In genomic region chr5:176878463-176878862, GRCh38 we compare ENCODE assay signal across 26 cellular contexts. TPM values are rescaled to one million over a fixed set of nuclear protein-coding genes. Genes with fewer than 3 reads are reported as not detected.
DNase-seq lines count a peak whose midpoint lies in the region; ATAC-seq, FAIRE-seq and TF ChIP-seq lines count a peak whose summit lies in the region.
"Had no signal": no experiment of that assay in that cellular context is flagged by ENCODE, and none has a peak within 500 bp of the region (broad histone marks: within the 10 kb centered on the region; RNA-seq: fewer than 3 reads in every experiment).

No MANE protein-coding gene starts in this region.

- TF ChIP-seq CTCF in H1 (IDR thresholded peaks at IDR 0.05; ENCODE audit: control extremely low read depth in 1 of 3, insufficient read depth in 1 of 3, low read depth in 1 of 3, low read length in 3 of 3): no peak
- TF ChIP-seq CTCF in neutrophil (IDR thresholded peaks at IDR 0.05): no peak
- no peak for TF ChIP-seq CTCF in lower lobe of right lung (IDR thresholded peaks at IDR 0.05)

- H4K91ac ChIP-seq in H1 (replicated peaks; ENCODE audit: insufficient read length, low read length): no peak overlapping the region

- WGBS in H1 (ENCODE audit: extremely low coverage in 1 of 2, insufficient coverage in 1 of 2, insufficient read length in 1 of 2, insufficient replicate concordance in 2 of 2, low coverage in 1 of 2, low lambda C conversion rate in 2 of 2, missing lambda C conversion rate in 1 of 2), 2 experiments: 97% methylated on average over 8 of the region's 12 CpGs; no CpG with 5 or more reads in 1 of the 2 experiments

- H3K4ac ChIP-seq in H1 (replicated peaks; ENCODE audit: insufficient read length, low read depth, low read length): no peak overlapping the region

- no peaks in the 10 kb centered on the region for H3K79me2 ChIP-seq in H1 (ENCODE audit: control insufficient read depth in 1 of 2, insufficient read depth in 2 of 2, low read length in 2 of 2)

- H2AFZ ChIP-seq in H1 (ENCODE audit: low read length): no peak overlapping the region
- H2AFZ ChIP-seq: GM23338 had no signal

- H3K18ac ChIP-seq in H1 (ENCODE audit: extremely low read depth, low read length): no peak overlapping the region

- no peak for TF ChIP-seq EP300 in H1 (IDR thresholded peaks at IDR 0.05; ENCODE audit: borderline replicate concordance in 1 of 2, low read depth in 2 of 2, low read length in 2 of 2)

- H2BK5ac ChIP-seq in H1 (ENCODE audit: low read depth, low read length): no peak overlapping the region

- ATAC-seq in Right ventricle myocardium inferior (no peak), Right ventricle myocardium superior (ENCODE audit: poor library complexity) (no peak), HG02973 (IDR thresholded peaks at IDR 0.05; ENCODE audit: unreplicated experiment) (no peak), lower lobe of right lung (no peak)
- ATAC-seq: GM12878, GM23338, HCT116 had no signal

- no peaks in the 10 kb centered on the region for H3K36me3 ChIP-seq in H1 (ENCODE audit: control insufficient read depth in 2 of 4, insufficient read depth in 4 of 4, low read length in 3 of 4)
- H3K36me3 ChIP-seq in neutrophil: peaks cover 47% of the 10 kb centered on the region
- H3K36me3 ChIP-seq in lower lobe of right lung: no peaks in the 10 kb centered on the region

- POLR2A ChIA-PET in H1 (lab: Charles Lee; ENCODE audit: partially characterized antibody): interaction anchor here (1.0 to 1.3 kb wide), 2 partner anchors 13 to 65 kb away, joined by 3 to 4 read pairs; no protein-coding TSS in a partner anchor

- no peak overlapping the region for H3K4me3 ChIP-seq in H1 (ENCODE audit: extremely low read depth in 1 of 4, insufficient read depth in 2 of 4, low read depth in 3 of 4, low read length in 4 of 4)
- no peak overlapping the region for H3K4me3 ChIP-seq in neutrophil (ENCODE audit: low read depth in 1 of 2, low read length in 1 of 2)
- H3K4me3 ChIP-seq in lower lobe of right lung: no peak overlapping the region
- H3K4me3 ChIP-seq: BLaER1 treated with 17β-estradiol and CSF1 and Interleukin-3, amounts not matched to agents 10 nM and 100 nM; GM12878; GM23338 had no signal

- FAIRE-seq in H1 (lab: Jason Lieb, UNC): no peak
- FAIRE-seq: A204.1, D721Med, GM12878, GM19239, H54 had no signal

- no peaks in the 10 kb centered on the region for H3K27me3 ChIP-seq in H1 (replicated peaks in 1 of 4; ENCODE audit: control insufficient read depth in 3 of 4, extremely low read depth in 1 of 4, insufficient read depth in 3 of 4, low read length in 3 of 4)
- H3K27me3 ChIP-seq in neutrophil: no peaks in the 10 kb centered on the region
- peaks cover 48% of the 10 kb centered on the region for H3K27me3 ChIP-seq in lower lobe of right lung (ENCODE audit: low read depth)
- H3K27me3 ChIP-seq: BE2C had no signal

- CTCF ChIA-PET in H1 (lab: Charles Lee; ENCODE audit: partially characterized antibody): interaction anchor here (1.0 to 7.2 kb wide), 13 partner anchors 8 to 385 kb away, joined by 3 to 39 read pairs (median 5); partner anchors contain the start of gene HK3

- no peak overlapping the region for H2BK15ac ChIP-seq in H1 (ENCODE audit: low read length)

- H3K56ac ChIP-seq in H1 (replicated peaks; ENCODE audit: insufficient read length, low read depth, low read length): no peak overlapping the region

- H3K4me1 ChIP-seq in H1 (replicated peaks in 1 of 4; ENCODE audit: control insufficient read depth in 3 of 4, insufficient read depth in 4 of 4, low read length in 3 of 4): peaks cover 0 to 4% (median 1%) of the 10 kb centered on the region in 4 experiments; a peak in 3 of 7 replicates
- H3K4me1 ChIP-seq in neutrophil (ENCODE audit: control insufficient read depth in 1 of 2, insufficient read depth in 1 of 2, low read depth in 1 of 2, low read length in 1 of 2): peaks cover 0 to 13% of the 10 kb centered on the region in 2 experiments
- H3K4me1 ChIP-seq in lower lobe of right lung: no peaks in the 10 kb centered on the region

- no peak overlapping the region for H2BK20ac ChIP-seq in H1 (ENCODE audit: low read length)

- no peak overlapping the region for H3K4me2 ChIP-seq in H1 (ENCODE audit: insufficient read depth in 1 of 2, low read depth in 2 of 2, low read length in 2 of 2)
- H3K4me2 ChIP-seq: BLaER1 treated with 17β-estradiol and CSF1 and Interleukin-3, amounts not matched to agents 10 nM and 100 nM; GM23338 had no signal

- H2BK12ac ChIP-seq in H1 (ENCODE audit: low read depth, low read length): peak overlapping the region; percentile 68; the same call in 1 of the 2 replicates

- no peak overlapping the region for H3K9ac ChIP-seq in H1 (replicated peaks in 1 of 4; ENCODE audit: extremely low read depth in 1 of 4, low read depth in 3 of 4, low read length in 3 of 4)
- H3K9ac ChIP-seq: BLaER1 treated with 17β-estradiol and CSF1 and Interleukin-3, amounts not matched to agents 10 nM and 100 nM had no signal

- H3K9me3 ChIP-seq in H1 (ENCODE audit: insufficient read depth in 2 of 2, low read depth in 1 of 2, low read length in 1 of 2) (no peaks in the 10 kb centered on the region), neutrophil (no peaks in the 10 kb centered on the region), lower lobe of right lung (no peaks in the 10 kb centered on the region)
- H3K9me3 ChIP-seq: BE2C had no signal

- H3K23me2 ChIP-seq in H1 (ENCODE audit: low read depth, low read length): no peaks in the 10 kb centered on the region

- H2AK5ac ChIP-seq in H1 (ENCODE audit: low read depth, low read length): no peak overlapping the region

- no peak for TF ChIP-seq POLR2A in H1 (IDR thresholded peaks at IDR 0.05; ENCODE audit: control extremely low read depth in 1 of 2, low read depth in 2 of 2, low read length in 2 of 2)

- peak overlapping the region; percentile 42; the same call in 1 of the 2 replicates for H4K8ac ChIP-seq in H1 (ENCODE audit: extremely low read depth, insufficient read depth, low read length)

- H4K20me1 ChIP-seq in H1 (replicated peaks in 1 of 2; ENCODE audit: control insufficient read depth in 1 of 2, insufficient read depth in 2 of 2, low read length in 2 of 2): no peaks in the 10 kb centered on the region

- H3K27ac ChIP-seq in H1 (ENCODE audit: low read depth, low read length): no peak overlapping the region
- peak overlapping the region; percentile 88 for H3K27ac ChIP-seq in neutrophil
- no peak overlapping the region for H3K27ac ChIP-seq in lower lobe of right lung
- H3K27ac ChIP-seq: 22Rv1; BLaER1 treated with 17β-estradiol and CSF1 and Interleukin-3, amounts not matched to agents 10 nM and 100 nM had no signal

- no peak overlapping the region for H2BK120ac ChIP-seq in H1 (replicated peaks; ENCODE audit: low read depth, low read length)

- TF ChIP-seq RAD21 in H1 (IDR thresholded peaks at IDR 0.05 in 1 of 2, conservative IDR thresholded peaks at IDR 0.05 in 1 of 2; ENCODE audit: low read depth in 2 of 2, low read length in 2 of 2): no peak

- peak; percentile 55 for DNase-seq in Right ventricle myocardium inferior (ENCODE audit: missing footprints)
- DNase-seq in Right ventricle myocardium superior: no peak
- DNase-seq in H1 (ENCODE audit: low read depth in 1 of 2, low spot score in 2 of 2): no peak
- DNase-seq in activated T-cell treated with anti-CD3 and anti-CD28 coated beads, Interleukin-2, amount 50 U/mL, for 48 hours: no peak
- DNase-seq in Kasumi-1 (lab: John Stamatoyannopoulos, UW): no peak
- DNase-seq in lower lobe of right lung: no peak
- DNase-seq: ACHN; AML-193; BE2C; CD4-positive, alpha-beta T cell; CD8-positive, alpha-beta memory T cell; DMS 273 treated with DMSO at 0.1 percent for 48 hours; DMS79; EL; GDM1 had no signal

- no peaks in the 10 kb centered on the region for H3K79me1 ChIP-seq in H1 (ENCODE audit: low read depth, low read length)

- no peak overlapping the region for H3K14ac ChIP-seq in H1 (ENCODE audit: insufficient read length)

- intact Hi-C loops in Right ventricle myocardium inferior (cut with DNase I) (no loop called here), Right ventricle myocardium superior (cut with DNase I) (no loop called here), lower lobe of right lung (cut with DNase I) (no loop called here)

- H4K5ac ChIP-seq in H1 (ENCODE audit: insufficient read length, low read depth, low read length): no peak overlapping the region

- H3K23ac ChIP-seq in H1 (ENCODE audit: insufficient read length): no peak overlapping the region

TF ChIP-seq in H1, 55 proteins besides CTCF, POLR2A, EP300 and RAD21 (continues in another document):
- TF ChIP-seq KDM1A (IDR thresholded peaks at IDR 0.05; ENCODE audit: borderline replicate concordance, low read length): no peak
- TF ChIP-seq NANOG (IDR thresholded peaks at IDR 0.05; ENCODE audit: insufficient read depth, low read depth, low read length, poor library complexity, severe bottlenecking): no peak
- TF ChIP-seq BCL11A (IDR thresholded peaks at IDR 0.05; ENCODE audit: low read depth in 2 of 2, low read length in 2 of 2): no peak
- no peak for TF ChIP-seq MAFK (IDR thresholded peaks at IDR 0.05; ENCODE audit: low read depth, low read length)
- TF ChIP-seq E2F6 (IDR thresholded peaks at IDR 0.05): no peak
- TF ChIP-seq CHD1 (IDR thresholded peaks at IDR 0.05; ENCODE audit: low read depth, low read length): no peak
- TF ChIP-seq SP4 (IDR thresholded peaks at IDR 0.05; ENCODE audit: low read length): no peak
- TF ChIP-seq SRF (IDR thresholded peaks at IDR 0.05; ENCODE audit: low read depth, low read length): no peak
- no peak for TF ChIP-seq EGR1 (IDR thresholded peaks at IDR 0.05; ENCODE audit: borderline replicate concordance, low read depth, low read length)

RNA-seq across cellular contexts. Expression of gene HK3, which starts 20.7 kb away (rescaled TPM):
- total RNA-seq in Right ventricle myocardium inferior (6.4 TPM), Right ventricle myocardium superior (7.2 TPM), lower lobe of right lung (61.2 TPM)
- total RNA-seq in H1 (2021; fragmentation: NEBNext Ultra II Directional; extraction: Animal tissue kit (Norgen Biotek cat#: 25700)): not detected in 2 replicates
- not detected in 2 replicates for polyA plus RNA-seq in H1 (2011; rRNA removed)
- polyA plus RNA-seq in H1 (2011; cell fraction: cytosol; rRNA removed): 0.04 TPM
- polyA plus RNA-seq in H1 (2011; cell fraction: nucleus; rRNA removed): 0.10 TPM
- polyA plus RNA-seq in H1 (2012, experiment 1 of 2): not detected in 4 replicates
- polyA plus RNA-seq in H1 (2012, experiment 2 of 2): not detected
- polyA plus RNA-seq in H1 (2013, experiment 1 of 2): not detected
- polyA plus RNA-seq in H1 (2013, experiment 2 of 2): not detected
- polyA minus RNA-seq in H1 (2011; rRNA and poly(A)+ RNA removed): 0.24 TPM in 1 of 2 replicates, not detected in the other
- not detected for polyA minus RNA-seq in H1 (2011; cell fraction: cytosol; rRNA and poly(A)+ RNA removed)
- polyA minus RNA-seq in H1 (2011; cell fraction: nucleus; rRNA and poly(A)+ RNA removed): not detected
- total RNA-seq: GM23338 had no signal
- polyA plus RNA-seq: CD8-positive, alpha-beta memory T cell; GM23338 had no signal
